ENCODE assay signal across 9 cellular contexts in the genomic region with DNA sequence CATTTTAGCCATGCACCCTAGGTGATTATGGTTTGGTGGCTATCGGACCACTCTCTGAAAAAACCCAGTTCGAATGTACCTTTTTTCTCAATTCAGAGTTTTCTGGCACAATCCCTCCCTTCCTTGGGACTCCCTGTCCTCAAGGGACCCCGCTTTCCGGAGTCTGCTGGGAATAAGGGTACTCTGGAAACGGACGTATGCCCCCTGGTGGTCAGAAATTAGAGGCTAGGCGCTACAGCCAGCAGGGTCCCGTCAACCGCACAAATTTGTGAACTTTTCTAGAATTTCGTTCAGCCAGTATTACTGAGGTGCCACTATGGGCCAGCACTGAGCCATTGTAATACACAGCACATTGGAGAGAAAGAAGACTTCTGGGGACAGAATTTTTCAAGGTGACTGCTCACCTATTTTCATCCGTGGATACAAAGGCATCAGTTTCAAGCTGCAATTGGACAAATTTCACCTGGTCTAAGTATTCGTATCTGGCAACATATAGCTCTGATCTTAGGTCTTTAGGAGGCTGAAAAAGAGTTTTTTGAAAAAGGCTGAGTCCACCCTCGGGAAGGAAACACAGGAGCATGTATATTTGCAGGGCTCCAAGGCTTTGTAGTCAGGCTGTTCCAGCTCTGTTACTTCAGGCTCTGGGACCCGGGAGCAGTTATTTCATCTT. TPM values are rescaled to one million over a fixed set of nuclear protein-coding genes. Genes with fewer than 3 reads are reported as not detected.
DNase-seq lines count a peak whose midpoint lies in the region; ATAC-seq and TF ChIP-seq lines count a peak whose summit lies in the region.
"Had no signal": no experiment of that assay in that cellular context is flagged by ENCODE, and none has a peak within 500 bp of the region (broad histone marks: within the 10 kb centered on the region; RNA-seq: fewer than 3 reads in every experiment).

No MANE protein-coding gene starts in this region.

- H3K9ac ChIP-seq in HCT116 (ENCODE audit: low read length), result no peak overlapping the region
- H3K9ac ChIP-seq in colonic mucosa (ENCODE audit: low read depth in 2 of 2, low read length in 2 of 2), result no peak overlapping the region
- peak overlapping the region in 1 of 2 donors; percentile 14 for H3K9ac ChIP-seq in liver (ENCODE audit: low read depth in 1 of 2, low read length in 2 of 2)

- DNase-seq in COLO829 (ENCODE audit: low spot score) (peak; percentile 85), HCT116 (ENCODE audit: low read depth, low spot score) (peak; percentile 63), NCI-H524 (lab: John Stamatoyannopoulos, UW) (peak; percentile 93 to 94), colonic mucosa (peak; percentile 79)
- DNase-seq in activated CD4-positive, alpha-beta T cell treated with anti-CD3 and anti-CD28 coated beads, Interleukin-2, amount 10 ng/mL, durations not matched to agents 24 days and 14 days, result peak; percentile 92
- DNase-seq in stimulated activated CD4-positive, alpha-beta T cell treated with anti-CD3 and anti-CD28 coated beads, TNF-alpha, amount 100 ng/mL, for 24 hours (ENCODE audit: low read depth in 3 of 3), result peak; percentile 48 to 67 (median 52)

- H3K27me3 Mint-ChIP-seq in activated CD4-positive, alpha-beta T cell treated with anti-CD3 and anti-CD28 coated beads, Interleukin-2, amount 10 ng/mL, durations not matched to agents 24 days and 14 days, result peaks cover 5% of the 10 kb centered on the region

- H3K27ac ChIP-seq in HCT116 (ENCODE audit: low read depth, low read length), result 0 out of 2 replicates have a peak overlapping the region, but pooled peaks have one; percentile 3
- no peak overlapping the region for H3K27ac ChIP-seq in colonic mucosa
- no peak overlapping the region for H3K27ac ChIP-seq in liver (ENCODE audit: low read depth in 1 of 2, low read length in 2 of 2)

- H2AFZ ChIP-seq in HCT116 (ENCODE audit: low read depth, low read length, poor library complexity, severe bottlenecking), result no peak overlapping the region

- no peak overlapping the region for H3K4me3 ChIP-seq in HCT116 (replicated peaks in 1 of 2; ENCODE audit: low read depth in 1 of 2, low read length in 2 of 2)
- no peak overlapping the region for H3K4me3 ChIP-seq in colonic mucosa
- no peak overlapping the region for H3K4me3 ChIP-seq in liver (ENCODE audit: low read depth in 1 of 3, low read length in 3 of 3)

- no peaks in the 10 kb centered on the region for H3K9me3 Mint-ChIP-seq in activated CD4-positive, alpha-beta T cell treated with anti-CD3 and anti-CD28 coated beads, Interleukin-2, amount 10 ng/mL, durations not matched to agents 24 days and 14 days

- RAD21 ChIA-PET in HCT116 (lab: Charles Lee; ENCODE audit: low non-redundant PET in 1 of 2, low total read pairs in 2 of 2, uncharacterized antibody in 2 of 2, unreplicated experiment in 2 of 2), result interaction anchor here (1.0 to 2.2 kb wide), 5 partner anchors 70 to 95 kb away, joined by 3 to 10 read pairs (median 4); no protein-coding TSS in a partner anchor

- no peak for TF ChIP-seq POLR2A in HCT116 (IDR thresholded peaks at IDR 0.05; ENCODE audit: borderline replicate concordance, extremely low read depth, insufficient read depth, insufficient read length)

- TF ChIP-seq CTCF in HCT116 (IDR thresholded peaks at IDR 0.05 in 2 of 3, conservative IDR thresholded peaks at IDR 0.05 in 1 of 3; ENCODE audit: borderline replicate concordance in 1 of 3, insufficient read depth in 1 of 3, low read depth in 2 of 3, low read length in 2 of 3), result peak; percentile 93 to 98 (median 97)
- TF ChIP-seq CTCF in colonic mucosa (IDR thresholded peaks at IDR 0.05), result peak; percentile 82
- TF ChIP-seq CTCF in liver (IDR thresholded peaks at IDR 0.05; ENCODE audit: low read depth, low read length, missing input control), result peak; percentile 95

- H3K4me1 Mint-ChIP-seq in activated CD4-positive, alpha-beta T cell treated with anti-CD3 and anti-CD28 coated beads, Interleukin-2, amount 10 ng/mL, durations not matched to agents 24 days and 14 days, result peaks cover 4% of the 10 kb centered on the region

- CTCF ChIA-PET in HCT116 (lab: Charles Lee), result interaction anchor here (0.7 to 5.6 kb wide), 13 partner anchors 10 to 254 kb away, joined by 3 to 127 read pairs (median 6); a partner anchor contains a TSS

- no TSS peak for BruUV-seq in HCT116 (replicated peaks; lab: Mats Ljungman, UMichigan)

- no peak overlapping the region for H3K27ac Mint-ChIP-seq in activated CD4-positive, alpha-beta T cell treated with anti-CD3 and anti-CD28 coated beads, Interleukin-2, amount 10 ng/mL, durations not matched to agents 24 days and 14 days

- no peaks in the 10 kb centered on the region for H3K9me2 ChIP-seq in HCT116 (ENCODE audit: insufficient read depth)

- ATAC-seq in HCT116 (peak; percentile 98), HG03442 (IDR thresholded peaks at IDR 0.05; ENCODE audit: unreplicated experiment) (no peak)

- intact Hi-C loops in HCT116 (cut with micrococcal nuclease) (loop anchor here (1.0 kb wide), 1 partner anchor 68 kb away; no protein-coding TSS in a partner anchor), colonic mucosa (cut with DNase I) (loop anchor here (1.0 to 10.0 kb wide), 2 partner anchors 65 to 70 kb away; no protein-coding TSS in a partner anchor)
- intact Hi-C loops in activated CD4-positive, alpha-beta T cell treated with anti-CD3 and anti-CD28 coated beads, Interleukin-2, amount 10 ng/mL, durations not matched to agents 24 days and 14 days (cut with micrococcal nuclease), result loop anchor here (1.0 kb wide), 1 partner anchor 70 kb away; no protein-coding TSS in a partner anchor

- H3K4me3 Mint-ChIP-seq in activated CD4-positive, alpha-beta T cell treated with anti-CD3 and anti-CD28 coated beads, Interleukin-2, amount 10 ng/mL, durations not matched to agents 24 days and 14 days, result no peak overlapping the region

- POLR2A ChIA-PET in HCT116 (lab: Charles Lee), result interaction anchor here (1.0 kb wide), 1 partner anchor 75 kb away, joined by 4 read pairs; a partner anchor contains a TSS

- peaks cover 0 to 9% of the 10 kb centered on the region in 2 experiments; a peak in 1 of 4 replicates for H3K4me1 ChIP-seq in HCT116 (ENCODE audit: control insufficient read depth in 1 of 2, insufficient read depth in 2 of 2, low read length in 2 of 2)
- H3K4me1 ChIP-seq in colonic mucosa, result no peaks in the 10 kb centered on the region
- H3K4me1 ChIP-seq in liver (ENCODE audit: control insufficient read depth in 4 of 4, insufficient read depth in 4 of 4, low read length in 3 of 4), result peaks cover 0 to 8% (median 7%) of the 10 kb centered on the region in 4 donors

- WGBS in liver, result 14% methylated on average over 14 of the region's 14 CpGs

- H3K79me2 ChIP-seq in HCT116 (ENCODE audit: insufficient read depth, low read length), result peaks cover 16% of the 10 kb centered on the region; the same call in 1 of the 2 replicates

- H3K36me3 Mint-ChIP-seq in activated CD4-positive, alpha-beta T cell treated with anti-CD3 and anti-CD28 coated beads, Interleukin-2, amount 10 ng/mL, durations not matched to agents 24 days and 14 days (ENCODE audit: low read depth), result no peaks in the 10 kb centered on the region

- no peaks in the 10 kb centered on the region for H3K36me3 ChIP-seq in HCT116 (ENCODE audit: control insufficient read depth in 1 of 2, insufficient read depth in 2 of 2, low read length in 2 of 2)
- H3K36me3 ChIP-seq in colonic mucosa, result no peaks in the 10 kb centered on the region
- H3K36me3 ChIP-seq in liver (ENCODE audit: control insufficient read depth in 4 of 4, insufficient read depth in 3 of 4, low read depth in 1 of 4, low read length in 3 of 4), result no peaks in the 10 kb centered on the region

- H4K20me1 ChIP-seq in HCT116 (ENCODE audit: insufficient read depth), result no peaks in the 10 kb centered on the region

- no peak overlapping the region for H3K4me2 ChIP-seq in HCT116 (ENCODE audit: low read length)

- TF ChIP-seq RAD21 in HCT116 (IDR thresholded peaks at IDR 0.05; ENCODE audit: low read depth) (peak; percentile 90), liver (IDR thresholded peaks at IDR 0.05) (peak; percentile 91 to 95)

- H3K27me3 ChIP-seq in HCT116 (ENCODE audit: insufficient read depth, low read length), result no peaks in the 10 kb centered on the region
- no peaks in the 10 kb centered on the region for H3K27me3 ChIP-seq in colonic mucosa
- H3K27me3 ChIP-seq in liver (ENCODE audit: control insufficient read depth in 4 of 4, insufficient read depth in 4 of 4, low read length in 3 of 4), result no peaks in the 10 kb centered on the region

- H3K9me3 ChIP-seq in HCT116 (ENCODE audit: control insufficient read depth in 1 of 2, insufficient read depth in 1 of 2, low read depth in 1 of 2, low read length in 2 of 2), result no peaks in the 10 kb centered on the region
- no peaks in the 10 kb centered on the region for H3K9me3 ChIP-seq in colonic mucosa
- no peaks in the 10 kb centered on the region for H3K9me3 ChIP-seq in liver (ENCODE audit: control insufficient read depth in 4 of 4, low read length in 3 of 4)

TF ChIP-seq in HCT116, 20 proteins besides CTCF, POLR2A, EP300 and RAD21 (continues in another document):
- TF ChIP-seq ELF1 (IDR thresholded peaks at IDR 0.05; ENCODE audit: borderline replicate concordance, low read depth) (no peak), YY1 (IDR thresholded peaks at IDR 0.05; ENCODE audit: extremely low read depth, insufficient replicate concordance, low read depth, low read length) (no peak), SIN3A (IDR thresholded peaks at IDR 0.05; ENCODE audit: low read depth) (no peak), JUND (IDR thresholded peaks at IDR 0.05) (no peak), SRF (IDR thresholded peaks at IDR 0.05; ENCODE audit: low read depth) (no peak), CEBPB (IDR thresholded peaks at IDR 0.05; ENCODE audit: low read depth) (no peak), ZFX (IDR thresholded peaks at IDR 0.05) (no peak)

TF ChIP-seq in liver, 16 proteins besides CTCF, POLR2A, EP300 and RAD21 (continues in another document):
- TF ChIP-seq HNF4A (conservative IDR thresholded peaks at IDR 0.05) (peak in 1 of 2 donors; percentile 34), YY1 (IDR thresholded peaks at IDR 0.05) (no peak), RXRA (IDR thresholded peaks at IDR 0.05) (peak; percentile 70 to 90), JUND (IDR thresholded peaks at IDR 0.05) (peak in 1 of 2 donors; percentile 6), FOXA2 (IDR thresholded peaks at IDR 0.05) (no peak), HNF4G (IDR thresholded peaks at IDR 0.05) (no peak)
- TF ChIP-seq, protein P1, sequence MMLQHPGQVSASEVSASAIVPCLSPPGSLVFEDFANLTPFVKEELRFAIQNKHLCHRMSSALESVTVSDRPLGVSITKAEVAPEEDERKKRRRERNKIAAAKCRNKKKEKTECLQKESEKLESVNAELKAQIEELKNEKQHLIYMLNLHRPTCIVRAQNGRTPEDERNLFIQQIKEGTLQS (IDR thresholded peaks at IDR 0.05), result no peak

RNA-seq across cellular contexts. Expression of a gene that starts 27.1 kb away (rescaled TPM):
- total RNA-seq in HCT116 (2021; ENCODE audit: unreplicated experiment) (not detected), colonic mucosa (not detected), liver (not detected)
- 0.14 TPM in 1 of 2 replicates, not detected in the other for polyA plus RNA-seq in HCT116 (2012)
- not detected in 2 replicates for total RNA-seq in activated CD4-positive, alpha-beta T cell treated with anti-CD3 and anti-CD28 coated beads, Interleukin-2, amount 10 ng/mL, durations not matched to agents 24 days and 14 days
- polyA plus RNA-seq in liver, result not detected
- total RNA-seq: activated CD8-positive, alpha-beta memory T cell treated with anti-CD3 and anti-CD28 coated beads for 36 hours had no signal

RNA-seq across cellular contexts. Expression of a gene that starts 39.3 kb away (rescaled TPM):
- total RNA-seq in HCT116 (2021; ENCODE audit: unreplicated experiment), result 37.2 TPM
- 33.8 and 36.0 TPM in 2 replicates for polyA plus RNA-seq in HCT116 (2012)
- 36.6 and 37.9 TPM in 2 replicates for total RNA-seq in activated CD4-positive, alpha-beta T cell treated with anti-CD3 and anti-CD28 coated beads, Interleukin-2, amount 10 ng/mL, durations not matched to agents 24 days and 14 days
- total RNA-seq in colonic mucosa, result 100 to 1,000 TPM in 1 of 2 donors, 10 to 100 TPM in 1; 63.3 to 112 TPM
- total RNA-seq in liver, result 10 to 100 TPM; 38.2 to 81.6 TPM
- 10 to 100 TPM; 26.3 to 36.4 TPM for polyA plus RNA-seq in liver
